Comparison of ENCODE assay signal across 15 cellular contexts in the genomic region with DNA sequence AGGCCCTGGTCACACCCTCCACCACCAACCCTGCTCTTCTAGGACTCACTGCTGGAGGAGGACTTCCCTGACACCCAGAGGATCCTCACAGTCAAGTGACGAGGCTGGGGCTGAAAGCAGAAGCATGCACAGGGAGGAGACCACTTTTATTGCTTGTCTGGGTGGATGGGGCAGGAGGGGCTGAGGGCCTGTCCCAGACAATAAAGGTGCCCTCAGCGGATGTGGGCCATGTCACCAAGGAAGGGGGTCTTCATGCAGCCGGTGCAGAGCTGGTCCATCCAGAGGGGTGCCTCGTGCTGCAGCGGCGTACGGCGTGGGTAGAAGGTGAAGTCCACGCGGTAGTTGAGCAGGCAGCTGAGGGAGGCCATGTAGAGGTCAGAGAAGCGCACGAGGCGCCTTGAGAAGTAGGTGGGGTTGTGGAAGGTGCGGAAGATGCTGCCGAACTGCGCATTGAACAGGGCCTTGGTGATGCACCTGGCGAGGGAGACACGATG. TPM values are rescaled to one million over a fixed set of nuclear protein-coding genes. Genes with fewer than 3 reads are reported as not detected.
A peak's percentile ranks its signal among the peaks of the same experiment; 100 is the strongest.
DNase-seq lines count a peak whose midpoint lies in the region; ATAC-seq, FAIRE-seq and TF ChIP-seq lines count a peak whose summit lies in the region.
"Had no signal": no experiment of that assay in that cellular context is flagged by ENCODE, and none has a peak within 500 bp of the region (broad histone marks: within the 10 kb centered on the region; RNA-seq: fewer than 3 reads in every experiment).

No MANE protein-coding gene starts in this region.

- peaks cover 4% of the 10 kb centered on the region for H3K79me2 ChIP-seq in endothelial cell of umbilical vein (ENCODE audit: control insufficient read depth, insufficient read depth, low read length)

- H3K27me3 Mint-ChIP-seq in CD14-positive monocyte (ENCODE audit: low read depth in 3 of 3) = peaks cover 0 to 2% (median 1%) of the 10 kb centered on the region in 3 donors
- H3K27me3 Mint-ChIP-seq: activated naive CD8-positive, alpha-beta T cell treated with anti-CD3 and anti-CD28 coated beads, Interleukin-2, amount 10 ng/mL, durations not matched to agents 7 days and 5 days; stimulated activated naive CD8-positive, alpha-beta T cell treated with anti-CD3 and anti-CD28 coated beads, Interleukin-15, Interleukin-2, amounts not matched to agents 100 ng/mL and 50 ng/mL, for 24 hours had no signal

- H3K4me2 ChIP-seq in endothelial cell of umbilical vein (ENCODE audit: insufficient read depth, low read length) = no peak overlapping the region

- peak overlapping the region; percentile 4 for H3K27ac ChIP-seq in endothelial cell of umbilical vein (ENCODE audit: insufficient read depth, low read depth, low read length)
- peak overlapping the region; percentile 78 to 88 for H3K27ac ChIP-seq in kidney (ENCODE audit: low read depth in 2 of 2, low read length in 2 of 2)

- no peak for ATAC-seq in stimulated activated effector memory CD8-positive, alpha-beta T cell treated with anti-CD3 and anti-CD28 coated beads, Interleukin-12 subunit alpha, Interleukin-12 subunit beta, amount 100 ng/mL, for 72 hours
- no peak for ATAC-seq in GM21423 (IDR thresholded peaks at IDR 0.05; ENCODE audit: unreplicated experiment)
- no peak for ATAC-seq in HG02759 (IDR thresholded peaks at IDR 0.05; ENCODE audit: unreplicated experiment)

- H3K9me3 Mint-ChIP-seq in stimulated activated effector memory CD8-positive, alpha-beta T cell treated with anti-CD3 and anti-CD28 coated beads, Interleukin-12 subunit alpha, Interleukin-12 subunit beta, amount 100 ng/mL, for 72 hours = no peaks in the 10 kb centered on the region
- H3K9me3 Mint-ChIP-seq in CD14-positive monocyte = no peaks in the 10 kb centered on the region
- H3K9me3 Mint-ChIP-seq: activated naive CD8-positive, alpha-beta T cell treated with anti-CD3 and anti-CD28 coated beads, Interleukin-2, amount 10 ng/mL, durations not matched to agents 7 days and 5 days; stimulated activated naive CD8-positive, alpha-beta T cell treated with anti-CD3 and anti-CD28 coated beads, Interleukin-15, Interleukin-2, amounts not matched to agents 100 ng/mL and 50 ng/mL, for 24 hours had no signal

- TSS peak; percentile 53 for BruUV-seq in endothelial cell of umbilical vein (replicated peaks; lab: Mats Ljungman, UMichigan)

- H3K4me1 Mint-ChIP-seq in stimulated activated effector memory CD8-positive, alpha-beta T cell treated with anti-CD3 and anti-CD28 coated beads, Interleukin-12 subunit alpha, Interleukin-12 subunit beta, amount 100 ng/mL, for 72 hours = no peaks in the 10 kb centered on the region
- no peaks in the 10 kb centered on the region for H3K4me1 Mint-ChIP-seq in CD14-positive monocyte
- H3K4me1 Mint-ChIP-seq: activated naive CD8-positive, alpha-beta T cell treated with anti-CD3 and anti-CD28 coated beads, Interleukin-2, amount 10 ng/mL, durations not matched to agents 7 days and 5 days had no signal

- CTCF ChIA-PET in endothelial cell of umbilical vein (lab: Charles Lee) = no interaction called here

- TF ChIP-seq CTCF in endothelial cell of umbilical vein (IDR thresholded peaks at IDR 0.05; ENCODE audit: extremely low read depth in 1 of 2, insufficient read depth in 1 of 2, low read depth in 1 of 2, low read length in 2 of 2) (no peak), kidney (IDR thresholded peaks at IDR 0.05; ENCODE audit: borderline replicate concordance, extremely low read depth, insufficient read depth) (no peak), CD14-positive monocyte (IDR thresholded peaks at IDR 0.05) (no peak)

- peaks cover 7% of the 10 kb centered on the region for H3K4me1 ChIP-seq in endothelial cell of umbilical vein (ENCODE audit: control insufficient read depth, extremely low read depth, insufficient read depth, low read length)
- H3K4me1 ChIP-seq in kidney (ENCODE audit: control insufficient read depth in 1 of 2, insufficient read depth in 1 of 2, low read depth in 1 of 2, low read length in 2 of 2) = peaks cover 5 to 24% of the 10 kb centered on the region in 2 donors

- DNase-seq in MV-4-11 (lab: John Stamatoyannopoulos, UW) (peak; percentile 20), endothelial cell of umbilical vein (ENCODE audit: low read depth, low spot score) (no peak), kidney (peak; percentile 74), GF-D8 (lab: John Stamatoyannopoulos, UW) (no peak), CD14-positive monocyte (ENCODE audit: low spot score) (no peak)
- no peak for DNase-seq in stimulated activated effector memory CD8-positive, alpha-beta T cell treated with anti-CD3 and anti-CD28 coated beads, Interleukin-12 subunit alpha, Interleukin-12 subunit beta, amount 100 ng/mL, for 72 hours (ENCODE audit: low spot score in 2 of 2)
- DNase-seq: activated naive CD8-positive, alpha-beta T cell treated with anti-CD3 and anti-CD28 coated beads, Interleukin-2, amount 10 ng/mL, durations not matched to agents 7 days and 5 days; NCI-H748 treated with DMSO at 0.1 percent for 48 hours had no signal

- intact Hi-C loops in endothelial cell of umbilical vein (cut with micrococcal nuclease) = no loop called here
- intact Hi-C loops in kidney (cut with DNase I) = no loop called here
- intact Hi-C loops in CD14-positive monocyte (cut with micrococcal nuclease) = no loop called here

- no peak overlapping the region for H3K4me3 Mint-ChIP-seq in stimulated activated effector memory CD8-positive, alpha-beta T cell treated with anti-CD3 and anti-CD28 coated beads, Interleukin-12 subunit alpha, Interleukin-12 subunit beta, amount 100 ng/mL, for 72 hours
- H3K4me3 Mint-ChIP-seq in CD14-positive monocyte = peak overlapping the region in 1 of 2 donors; percentile 34
- H3K4me3 Mint-ChIP-seq: activated naive CD8-positive, alpha-beta T cell treated with anti-CD3 and anti-CD28 coated beads, Interleukin-2, amount 10 ng/mL, durations not matched to agents 7 days and 5 days; stimulated activated naive CD8-positive, alpha-beta T cell treated with anti-CD3 and anti-CD28 coated beads, Interleukin-15, Interleukin-2, amounts not matched to agents 100 ng/mL and 50 ng/mL, for 24 hours had no signal

- H2AFZ ChIP-seq in endothelial cell of umbilical vein (ENCODE audit: low read depth, low read length) = no peak overlapping the region

- H3K36me3 Mint-ChIP-seq in stimulated activated effector memory CD8-positive, alpha-beta T cell treated with anti-CD3 and anti-CD28 coated beads, Interleukin-12 subunit alpha, Interleukin-12 subunit beta, amount 100 ng/mL, for 72 hours = peaks cover 29% of the 10 kb centered on the region
- H3K36me3 Mint-ChIP-seq in CD14-positive monocyte = peaks cover 62 to 82% of the 10 kb centered on the region in 2 donors

- H3K36me3 ChIP-seq in endothelial cell of umbilical vein (ENCODE audit: control insufficient read depth in 2 of 2, extremely low read depth in 1 of 2, insufficient read depth in 2 of 2, low read length in 2 of 2) (peaks cover 27 to 78% of the 10 kb centered on the region in 2 experiments), kidney (ENCODE audit: control insufficient read depth in 1 of 2, insufficient read depth in 2 of 2, low read length in 2 of 2) (peaks cover 0 to 2% of the 10 kb centered on the region in 2 donors)

- no peaks in the 10 kb centered on the region for H3K27me3 ChIP-seq in endothelial cell of umbilical vein (ENCODE audit: control insufficient read depth in 2 of 2, insufficient read depth in 2 of 2, low read length in 2 of 2)

- FAIRE-seq in endothelial cell of umbilical vein (lab: Jason Lieb, UNC) = no peak
- no peak for FAIRE-seq in kidney (lab: Jason Lieb, UNC)
- FAIRE-seq: islet of Langerhans, urothelium cell line had no signal

- H3K9ac ChIP-seq in endothelial cell of umbilical vein (replicated peaks; ENCODE audit: extremely low read depth, insufficient read depth, low read length) (no peak overlapping the region), kidney (ENCODE audit: low read length in 2 of 2) (peak overlapping the region in 1 of 2 donors; percentile 40)

- H3K4me3 ChIP-seq in endothelial cell of umbilical vein (replicated peaks in 1 of 3; ENCODE audit: insufficient read depth in 1 of 3, low read depth in 1 of 3, low read length in 3 of 3) (no peak overlapping the region), kidney (ENCODE audit: low read length in 2 of 2) (no peak overlapping the region)

- peak overlapping the region; percentile 81 for H3K27ac Mint-ChIP-seq in stimulated activated effector memory CD8-positive, alpha-beta T cell treated with anti-CD3 and anti-CD28 coated beads, Interleukin-12 subunit alpha, Interleukin-12 subunit beta, amount 100 ng/mL, for 72 hours
- peak overlapping the region in 1 of 7 donors; percentile 69 for H3K27ac Mint-ChIP-seq in CD14-positive monocyte
- H3K27ac Mint-ChIP-seq: activated naive CD8-positive, alpha-beta T cell treated with anti-CD3 and anti-CD28 coated beads, Interleukin-2, amount 10 ng/mL, durations not matched to agents 7 days and 5 days; stimulated activated naive CD8-positive, alpha-beta T cell treated with anti-CD3 and anti-CD28 coated beads, Interleukin-15, Interleukin-2, amounts not matched to agents 100 ng/mL and 50 ng/mL, for 24 hours had no signal

- no peaks in the 10 kb centered on the region for H3K9me1 ChIP-seq in endothelial cell of umbilical vein (replicated peaks; ENCODE audit: control insufficient read depth, extremely low read depth, insufficient read depth, low read length)

- POLR2A ChIA-PET in endothelial cell of umbilical vein (lab: Charles Lee) = interaction anchor here (0.6 kb wide), 2 partner anchors 13 to 605 kb away, joined by 3 read pairs; no protein-coding TSS in a partner anchor

- no peaks in the 10 kb centered on the region for H4K20me1 ChIP-seq in endothelial cell of umbilical vein (replicated peaks; ENCODE audit: control insufficient read depth, extremely low read depth, insufficient read depth, low read length)

- dilution Hi-C loops in endothelial cell of umbilical vein (cut with MboI; ENCODE audit: extremely low pct_ligation_motif_present, low sequenced_read_pairs) = no loop called here

- TF ChIP-seq POLR2A in endothelial cell of umbilical vein (IDR thresholded peaks at IDR 0.05; ENCODE audit: low read depth, low read length) = peak; percentile 12

- H3K9me3 ChIP-seq in endothelial cell of umbilical vein (replicated peaks; ENCODE audit: control insufficient read depth, insufficient read depth, low read length) (no peaks in the 10 kb centered on the region), kidney (ENCODE audit: control insufficient read depth in 1 of 2, low read length in 2 of 2) (no peaks in the 10 kb centered on the region)

RNA-seq across cellular contexts. Expression of gene NT5DC2, which starts 9.4 kb away (rescaled TPM):
- total RNA-seq in endothelial cell of umbilical vein = 298 and 327 TPM in 2 replicates
- 402 and 516 TPM in 2 replicates for polyA plus RNA-seq in endothelial cell of umbilical vein
- polyA plus RNA-seq in endothelial cell of umbilical vein (2011; cell fraction: cytosol; rRNA removed) = 255 and 292 TPM in 2 replicates
- polyA plus RNA-seq in endothelial cell of umbilical vein (2011; cell fraction: nucleus; rRNA removed) = 357 and 428 TPM in 2 replicates
- polyA plus RNA-seq in endothelial cell of umbilical vein (2012) = 145 and 210 TPM in 2 replicates
- 347 and 373 TPM in 2 replicates for polyA minus RNA-seq in endothelial cell of umbilical vein
- 52.0 TPM for polyA minus RNA-seq in endothelial cell of umbilical vein (2011; cell fraction: cytosol; rRNA and poly(A)+ RNA removed)
- 114 and 115 TPM in 2 replicates for polyA minus RNA-seq in endothelial cell of umbilical vein (2011; cell fraction: nucleus; rRNA and poly(A)+ RNA removed)
- total RNA-seq in kidney = 47.3 TPM
- polyA plus RNA-seq in kidney (ENCODE audit: insufficient read depth, low read depth, low replicate concordance) = 75.7 TPM
- polyA plus RNA-seq in CD14-positive monocyte = under 1 TPM; 0.66 to 0.67 TPM

RNA-seq across cellular contexts. Expression of gene UQCC5, which starts 12.1 kb away (rescaled TPM):
- total RNA-seq in endothelial cell of umbilical vein (22.6 and 34.6 TPM in 2 replicates), kidney (26.8 TPM)
- polyA plus RNA-seq in endothelial cell of umbilical vein (9.9 and 28.2 TPM in 2 replicates), kidney (ENCODE audit: insufficient read depth, low read depth, low replicate concordance) (135 TPM), CD14-positive monocyte (10 to 100 TPM; 43.3 to 52.1 TPM)
- 28.9 and 42.1 TPM in 2 replicates for polyA plus RNA-seq in endothelial cell of umbilical vein (2011; cell fraction: cytosol; rRNA removed)
- 2.6 and 33.3 TPM in 2 replicates for polyA plus RNA-seq in endothelial cell of umbilical vein (2011; cell fraction: nucleus; rRNA removed)
- polyA plus RNA-seq in endothelial cell of umbilical vein (2012) = 45.1 and 51.6 TPM in 2 replicates
- polyA minus RNA-seq in endothelial cell of umbilical vein = 7.4 and 8.1 TPM in 2 replicates
- 15.5 TPM for polyA minus RNA-seq in endothelial cell of umbilical vein (2011; cell fraction: cytosol; rRNA and poly(A)+ RNA removed)
- polyA minus RNA-seq in endothelial cell of umbilical vein (2011; cell fraction: nucleus; rRNA and poly(A)+ RNA removed) = 5.8 and 6.4 TPM in 2 replicates

RNA-seq across cellular contexts. Expression of gene STAB1, which starts 29.2 kb away (rescaled TPM):
- total RNA-seq in endothelial cell of umbilical vein (340 and 369 TPM in 2 replicates), kidney (379 TPM)
- polyA plus RNA-seq in endothelial cell of umbilical vein (369 and 413 TPM in 2 replicates), kidney (ENCODE audit: insufficient read depth, low read depth, low replicate concordance) (98.4 TPM), CD14-positive monocyte (10 to 100 TPM in 1 of 2 donors, 1 to 10 TPM in 1; 3.8 to 15.8 TPM)
- 195 and 214 TPM in 2 replicates for polyA plus RNA-seq in endothelial cell of umbilical vein (2011; cell fraction: cytosol; rRNA removed)
- polyA plus RNA-seq in endothelial cell of umbilical vein (2011; cell fraction: nucleus; rRNA removed) = 2,566 and 2,674 TPM in 2 replicates
- polyA plus RNA-seq in endothelial cell of umbilical vein (2012) = 262 and 312 TPM in 2 replicates
- polyA minus RNA-seq in endothelial cell of umbilical vein = 291 and 381 TPM in 2 replicates
- not detected for polyA minus RNA-seq in endothelial cell of umbilical vein (2011; cell fraction: cytosol; rRNA and poly(A)+ RNA removed)
- polyA minus RNA-seq in endothelial cell of umbilical vein (2011; cell fraction: nucleus; rRNA and poly(A)+ RNA removed) = 622 and 778 TPM in 2 replicates
- total RNA-seq: activated CD8-positive, alpha-beta memory T cell treated with anti-CD3 and anti-CD28 coated beads for 36 hours; OCI-LY7 had no signal

Comparison
In these comparisons a context has a peak if more than half of its experiments do, and no peak if none do; other contexts are left out.
1. DNase-seq: peak in MV-4-11 (single experiment) and kidney (single experiment); none in endothelial cell of umbilical vein (single experiment), stimulated activated effector memory CD8-positive, alpha-beta T cell treated with anti-CD3 and anti-CD28 coated beads, Interleukin-12 subunit alpha, Interleukin-12 subunit beta, amount 100 ng/mL, for 72 hours (0 of 2), GF-D8 (single experiment) and CD14-positive monocyte (single experiment).
2. RNA of gene NT5DC2, which starts 9.4 kb away (polyA plus RNA-seq): 145 to 516 TPM in endothelial cell of umbilical vein and 75.7 TPM in kidney (single experiment); 0.66 to 0.67 TPM in CD14-positive monocyte; every median in the first group is over 10 times any median in the second.